In genomic region chr6:93932175-93932574, GRCh38 we compare ENCODE assay signal across 27 cellular contexts.
"Had no signal": no experiment of that assay in that cellular context is flagged by ENCODE, and none has a peak within 500 bp of the region (broad histone marks: within the 10 kb centered on the region; RNA-seq: fewer than 3 reads in every experiment).

No MANE protein-coding gene starts in this region.

- H3K27ac ChIP-seq: left ventricle myocardium inferior, pancreas, prostate gland, skin epidermis, stomach, suprapubic skin, thoracic aorta, tibial artery, uterus had no signal

- ATAC-seq: mucosa of descending colon; naive thymus-derived CD4-positive, alpha-beta T cell; pancreas; right cardiac atrium; sciatic nerve; stimulated activated naive B cell treated with anti-CD40 and anti-IgM and Interleukin-4, amounts not matched to agents 10 μg/mL and 1 μg/mL and 100 μg/mL, for 72 hours; stimulated activated naive CD8-positive, alpha-beta T cell treated with anti-CD3 and anti-CD28 coated beads, Interleukin-15, Interleukin-2, amounts not matched to agents 100 U/mL and 50 U/mL, for 24 hours had no signal

- H3K9me3 ChIP-seq: left ventricle myocardium inferior, mucosa of descending colon, pancreas, prostate gland, stomach, suprapubic skin, thoracic aorta, tibial artery, uterus had no signal

- H3K36me3 ChIP-seq: left ventricle myocardium inferior, pancreas, prostate gland, stomach, suprapubic skin, thoracic aorta, tibial artery, uterus had no signal

- DNase-seq: hypothalamus; islet precursor cell; left ventricle myocardium inferior; midbrain; mucosa of descending colon; naive thymus-derived CD4-positive, alpha-beta T cell; nucleus accumbens; pancreas; posterior cingulate gyrus; retina; right cardiac atrium; stimulated activated CD4-positive, alpha-beta T cell treated with anti-CD3 and anti-CD28 coated beads, Interleukin-12 subunit alpha, Interleukin-12 subunit beta, amount 100 ng/mL, for 4 hours; stimulated activated CD4-positive, alpha-beta T cell treated with anti-CD3 and anti-CD28 coated beads, Interleukin-15, amount 100 ng/mL, for 24 hours; stimulated activated CD4-positive, alpha-beta T cell treated with anti-CD3 and anti-CD28 coated beads, Interleukin-2, amount 100 ng/mL, for 24 hours; stimulated activated CD4-positive, alpha-beta T cell treated with anti-CD3 and anti-CD28 coated beads, Interleukin-4, amount 100 ng/mL, for 1 hour; stimulated activated naive B cell treated with anti-CD40 and anti-IgM and Interleukin-4, amounts not matched to agents 10 μg/mL and 1 μg/mL and 100 μg/mL, for 72 hours; stimulated activated naive CD8-positive, alpha-beta T cell treated with anti-CD3 and anti-CD28 coated beads, Interleukin-15, Interleukin-2, amounts not matched to agents 100 U/mL and 50 U/mL, for 24 hours; stomach; tibial artery; trophoblast cell; uterus had no signal

- FAIRE-seq: pancreas had no signal

- H3K27me3 ChIP-seq: pancreas, stomach, suprapubic skin, tibial artery, uterus had no signal

- H3K4me3 ChIP-seq: left ventricle myocardium inferior, lung, mucosa of descending colon, pancreas, prostate gland, skin epidermis, stomach, suprapubic skin, thoracic aorta, tibial artery, uterus had no signal

- H3K4me1 ChIP-seq: left ventricle myocardium inferior, pancreas, prostate gland, stomach, suprapubic skin, tibial artery, uterus had no signal
